Comparison of ENCODE assay signal across 24 cellular contexts in genomic region chr5:101517795-101518194, GRCh38.
DNase-seq lines count a peak whose midpoint lies in the region; ATAC-seq and TF ChIP-seq lines count a peak whose summit lies in the region.
"Had no signal": no experiment of that assay in that cellular context is flagged by ENCODE, and none has a peak within 500 bp of the region (broad histone marks: within the 10 kb centered on the region; RNA-seq: fewer than 3 reads in every experiment).

No MANE protein-coding gene starts in this region.

- no peaks in the 10 kb centered on the region for H3K4me1 ChIP-seq in ascending aorta

- H3K9me3 Mint-ChIP-seq in activated T-helper 2 cell treated with anti-CD3 and anti-CD28 coated beads, Interferon-gamma antibody, Interleukin-2, Interleukin-4, amounts not matched to agents 10 μg/mL and 5 μg/mL and 100 μg/mL, durations not matched to agents 14 hours and 24 hours and 36 hours = peaks cover 11% of the 10 kb centered on the region

- peak; percentile 64 for DNase-seq in NCI-H1105 treated with DMSO at 0.1 percent for 48 hours (lab: John Stamatoyannopoulos, UW)
- no peak for DNase-seq in NCI-H1105 (lab: John Stamatoyannopoulos, UW)
- DNase-seq in NCI-H748 (lab: John Stamatoyannopoulos, UW; ENCODE audit: unreplicated experiment) = peak; percentile 60
- DNase-seq in NCI-H748 treated with DMSO at 0.1 percent for 48 hours (lab: John Stamatoyannopoulos, UW) = no peak
- peak; percentile 16 for DNase-seq in SHP77 treated with DMSO at 0.1 percent for 48 hours (lab: John Stamatoyannopoulos, UW)
- no peak for DNase-seq in ascending aorta (ENCODE audit: low spot score in 2 of 2)
- no peak for DNase-seq in activated T-helper 2 cell treated with anti-CD3 and anti-CD28 coated beads, Interferon-gamma antibody, Interleukin-2, Interleukin-4, amounts not matched to agents 10 μg/mL and 5 μg/mL and 100 μg/mL, durations not matched to agents 14 hours and 24 hours and 36 hours (ENCODE audit: low spot score)
- DNase-seq: CD8-positive, alpha-beta T cell; DMS153; GDM1; HCEC 1CT; NCI-H1092 treated with DMSO at 0.1 percent for 48 hours; NCI-H1694; NCI-H2029 treated with DMSO at 0.1 percent for 48 hours; NCI-H774; NK-92 treated with Interleukin-12 subunit alpha and Interleukin-12 subunit beta, amount 100 ng/mL, for 24 hours; PC-3; T-cell had no signal

- no peaks in the 10 kb centered on the region for H3K36me3 ChIP-seq in ascending aorta

- no peaks in the 10 kb centered on the region for H3K27me3 ChIP-seq in ascending aorta

- intact Hi-C loops in ascending aorta (cut with DNase I) = no loop called here
- intact Hi-C loops in activated T-helper 2 cell treated with anti-CD3 and anti-CD28 coated beads, Interferon-gamma antibody, Interleukin-2, Interleukin-4, amounts not matched to agents 10 μg/mL and 5 μg/mL and 100 μg/mL, durations not matched to agents 14 hours and 24 hours and 36 hours (cut with micrococcal nuclease) = no loop called here

- TF ChIP-seq CTCF in ascending aorta (IDR thresholded peaks at IDR 0.05) = no peak

- H3K27ac Mint-ChIP-seq in activated T-helper 2 cell treated with anti-CD3 and anti-CD28 coated beads, Interferon-gamma antibody, Interleukin-2, Interleukin-4, amounts not matched to agents 10 μg/mL and 5 μg/mL and 100 μg/mL, durations not matched to agents 14 hours and 24 hours and 36 hours = no peak overlapping the region
- H3K27ac Mint-ChIP-seq: B cell; CD8-positive, alpha-beta T cell; IgD-negative memory B cell; T-cell had no signal

- no peaks in the 10 kb centered on the region for H3K27me3 Mint-ChIP-seq in activated T-helper 2 cell treated with anti-CD3 and anti-CD28 coated beads, Interferon-gamma antibody, Interleukin-2, Interleukin-4, amounts not matched to agents 10 μg/mL and 5 μg/mL and 100 μg/mL, durations not matched to agents 14 hours and 24 hours and 36 hours (ENCODE audit: low read depth)
- H3K27me3 Mint-ChIP-seq: B cell, IgD-negative memory B cell, T-cell had no signal

- no peak overlapping the region for H3K27ac ChIP-seq in ascending aorta
- H3K27ac ChIP-seq: 22Rv1, C4-2B had no signal

- no peak overlapping the region for H3K4me3 Mint-ChIP-seq in activated T-helper 2 cell treated with anti-CD3 and anti-CD28 coated beads, Interferon-gamma antibody, Interleukin-2, Interleukin-4, amounts not matched to agents 10 μg/mL and 5 μg/mL and 100 μg/mL, durations not matched to agents 14 hours and 24 hours and 36 hours (ENCODE audit: low read depth)
- H3K4me3 Mint-ChIP-seq: B cell; CD8-positive, alpha-beta T cell; IgD-negative memory B cell; T-cell had no signal

- H3K9me3 ChIP-seq in ascending aorta = no peaks in the 10 kb centered on the region

- ATAC-seq in GM18517 (IDR thresholded peaks at IDR 0.05; ENCODE audit: unreplicated experiment) = no peak
- ATAC-seq: CD8-positive, alpha-beta T cell; GM12878; PC-3; T-cell had no signal

- no peak overlapping the region for H3K4me3 ChIP-seq in ascending aorta
- H3K4me3 ChIP-seq: GM12878 had no signal

- no peaks in the 10 kb centered on the region for H3K36me3 Mint-ChIP-seq in activated T-helper 2 cell treated with anti-CD3 and anti-CD28 coated beads, Interferon-gamma antibody, Interleukin-2, Interleukin-4, amounts not matched to agents 10 μg/mL and 5 μg/mL and 100 μg/mL, durations not matched to agents 14 hours and 24 hours and 36 hours (ENCODE audit: low read depth)
- H3K36me3 Mint-ChIP-seq: CD8-positive, alpha-beta T cell; IgD-negative memory B cell; T-cell had no signal

- no peaks in the 10 kb centered on the region for H3K4me1 Mint-ChIP-seq in activated T-helper 2 cell treated with anti-CD3 and anti-CD28 coated beads, Interferon-gamma antibody, Interleukin-2, Interleukin-4, amounts not matched to agents 10 μg/mL and 5 μg/mL and 100 μg/mL, durations not matched to agents 14 hours and 24 hours and 36 hours (ENCODE audit: low read depth)
- H3K4me1 Mint-ChIP-seq: B cell, IgD-negative memory B cell, T-cell had no signal

Comparison
In these comparisons a context has a peak if more than half of its experiments do, and no peak if none do; other contexts are left out.
1. DNase-seq: peak in NCI-H1105 treated with DMSO at 0.1 percent for 48 hours (single experiment), NCI-H748 (single experiment) and SHP77 treated with DMSO at 0.1 percent for 48 hours (single experiment); none in NCI-H1105 (single experiment), NCI-H748 treated with DMSO at 0.1 percent for 48 hours (single experiment), ascending aorta (0 of 2) and activated T-helper 2 cell treated with anti-CD3 and anti-CD28 coated beads, Interferon-gamma antibody, Interleukin-2, Interleukin-4, amounts not matched to agents 10 μg/mL and 5 μg/mL and 100 μg/mL, durations not matched to agents 14 hours and 24 hours and 36 hours (single experiment).